8 cellular contexts compared by ENCODE assay signal in genomic region chr9:41654349-41654748, GRCh38.
A peak's percentile ranks its signal among the peaks of the same experiment; 100 is the strongest.
DNase-seq lines count a peak whose midpoint lies in the region; ATAC-seq and TF ChIP-seq lines count a peak whose summit lies in the region.
"Not testable (repeated sequence)": the region's sequence is repeated elsewhere in the genome, so short reads cannot be mapped to it uniquely, and the experiment has no call there.

No MANE protein-coding gene starts in this region.

- H3K4me1 Mint-ChIP-seq in T-helper 1 cell treated with Interleukin-12 subunit alpha and Interleukin-12 subunit beta and Interleukin-4 antibody, amounts not matched to agents 30 μg/mL and 1 μg/mL, for 36 hours (ENCODE audit: low read depth); activated naive CD8-positive, alpha-beta T cell treated with anti-CD3 and anti-CD28 coated beads, Interleukin-2, amount 10 ng/mL, durations not matched to agents 7 days and 5 days: not testable (repeated sequence)
- H3K4me1 Mint-ChIP-seq in naive thymus-derived CD4-positive, alpha-beta T cell = peaks cover 0 to 17% (median 10%) of the 10 kb centered on the region in 7 donors

- not testable (repeated sequence) for ATAC-seq in activated naive CD8-positive, alpha-beta T cell treated with anti-CD3 and anti-CD28 coated beads, Interleukin-2, amount 10 ng/mL, durations not matched to agents 7 days and 5 days (ENCODE audit: low read depth); naive thymus-derived CD4-positive, alpha-beta T cell

- TF ChIP-seq POLR2A in esophagus muscularis mucosa (IDR thresholded peaks at IDR 0.05; ENCODE audit: low read depth); prostate gland (IDR thresholded peaks at IDR 0.05): not testable (repeated sequence)

- not testable (repeated sequence) for H3K4me3 Mint-ChIP-seq in T-helper 1 cell treated with Interleukin-12 subunit alpha and Interleukin-12 subunit beta and Interleukin-4 antibody, amounts not matched to agents 30 μg/mL and 1 μg/mL, for 36 hours
- peak overlapping the region; percentile 7 for H3K4me3 Mint-ChIP-seq in activated naive CD8-positive, alpha-beta T cell treated with anti-CD3 and anti-CD28 coated beads, Interleukin-2, amount 10 ng/mL, durations not matched to agents 7 days and 5 days
- H3K4me3 Mint-ChIP-seq in naive thymus-derived CD4-positive, alpha-beta T cell = peak overlapping the region in 8 of 10 donors; percentile 12 to 71 (median 50)

- DNase-seq in ELF-1 (ENCODE audit: low read depth, low spot score) = peak; percentile 10
- not testable (repeated sequence) for DNase-seq in activated naive CD8-positive, alpha-beta T cell treated with anti-CD3 and anti-CD28 coated beads, Interleukin-2, amount 10 ng/mL, durations not matched to agents 7 days and 5 days; naive thymus-derived CD4-positive, alpha-beta T cell; prostate gland (ENCODE audit: low spot score)
- DNase-seq in esophagus muscularis mucosa (ENCODE audit: extremely low spot score) = peak; percentile 45
- peak; percentile 19 for DNase-seq in kidney glomerular epithelial cell (lab: John Stamatoyannopoulos, UW)

- 27% methylated on average over 11 of the region's 16 CpGs for WGBS in esophagus muscularis mucosa
- WGBS in prostate gland = 31% methylated on average over 16 of the region's 16 CpGs

- CTCF ChIA-PET in naive thymus-derived CD4-positive, alpha-beta T cell (lab: Charles Lee) = not testable (repeated sequence)

- H3K4me3 ChIP-seq in esophagus muscularis mucosa (peak overlapping the region; percentile 34 to 48 (median 42)), stomach smooth muscle (ENCODE audit: low read length in 2 of 2) (peak overlapping the region in 1 of 2 donors; percentile 60)
- not testable (repeated sequence) for H3K4me3 ChIP-seq in naive thymus-derived CD4-positive, alpha-beta T cell (ENCODE audit: low read length); prostate gland

- not testable (repeated sequence) for H3K9me3 Mint-ChIP-seq in T-helper 1 cell treated with Interleukin-12 subunit alpha and Interleukin-12 subunit beta and Interleukin-4 antibody, amounts not matched to agents 30 μg/mL and 1 μg/mL, for 36 hours; activated naive CD8-positive, alpha-beta T cell treated with anti-CD3 and anti-CD28 coated beads, Interleukin-2, amount 10 ng/mL, durations not matched to agents 7 days and 5 days; naive thymus-derived CD4-positive, alpha-beta T cell

- H3K36me3 Mint-ChIP-seq in T-helper 1 cell treated with Interleukin-12 subunit alpha and Interleukin-12 subunit beta and Interleukin-4 antibody, amounts not matched to agents 30 μg/mL and 1 μg/mL, for 36 hours (ENCODE audit: low read depth); activated naive CD8-positive, alpha-beta T cell treated with anti-CD3 and anti-CD28 coated beads, Interleukin-2, amount 10 ng/mL, durations not matched to agents 7 days and 5 days; naive thymus-derived CD4-positive, alpha-beta T cell: not testable (repeated sequence)

- peaks cover 11% of the 10 kb centered on the region for H3K27me3 Mint-ChIP-seq in T-helper 1 cell treated with Interleukin-12 subunit alpha and Interleukin-12 subunit beta and Interleukin-4 antibody, amounts not matched to agents 30 μg/mL and 1 μg/mL, for 36 hours (ENCODE audit: low read depth)
- H3K27me3 Mint-ChIP-seq in activated naive CD8-positive, alpha-beta T cell treated with anti-CD3 and anti-CD28 coated beads, Interleukin-2, amount 10 ng/mL, durations not matched to agents 7 days and 5 days = not testable (repeated sequence)
- H3K27me3 Mint-ChIP-seq in naive thymus-derived CD4-positive, alpha-beta T cell = peaks cover 0 to 21% (median 11%) of the 10 kb centered on the region in 5 donors

- not testable (repeated sequence) for TF ChIP-seq EP300 in esophagus muscularis mucosa (IDR thresholded peaks at IDR 0.05)

- H3K27ac ChIP-seq in esophagus muscularis mucosa (replicated peaks in 1 of 4) = peak overlapping the region; percentile 80 to 84 (median 82)
- H3K27ac ChIP-seq in naive thymus-derived CD4-positive, alpha-beta T cell (ENCODE audit: low read depth, low read length) = not testable (repeated sequence)
- peak overlapping the region; percentile 35 to 51 for H3K27ac ChIP-seq in prostate gland
- peak overlapping the region; percentile 62 for H3K27ac ChIP-seq in stomach smooth muscle (ENCODE audit: low read length)

- H3K9me3 ChIP-seq in esophagus muscularis mucosa; naive thymus-derived CD4-positive, alpha-beta T cell (ENCODE audit: control insufficient read depth in 2 of 3, low read length in 3 of 3); prostate gland; stomach smooth muscle (ENCODE audit: control insufficient read depth in 2 of 2, low read length in 2 of 2): not testable (repeated sequence)

- TF ChIP-seq CTCF in esophagus muscularis mucosa (IDR thresholded peaks at IDR 0.05); prostate gland (IDR thresholded peaks at IDR 0.05): not testable (repeated sequence)

- not testable (repeated sequence) for H3K27me3 ChIP-seq in esophagus muscularis mucosa; naive thymus-derived CD4-positive, alpha-beta T cell (ENCODE audit: control insufficient read depth in 2 of 2, insufficient read depth in 2 of 2, low read length in 2 of 2); prostate gland (replicated peaks; ENCODE audit: insufficient read depth); stomach smooth muscle (ENCODE audit: control insufficient read depth in 1 of 2, insufficient read depth in 2 of 2, low read length in 2 of 2)

- intact Hi-C loops in esophagus muscularis mucosa (cut with DNase I); naive thymus-derived CD4-positive, alpha-beta T cell (cut with micrococcal nuclease); prostate gland (cut with DNase I): not testable (repeated sequence)

- H3K36me3 ChIP-seq in esophagus muscularis mucosa; naive thymus-derived CD4-positive, alpha-beta T cell (ENCODE audit: control insufficient read depth in 2 of 3, insufficient read depth in 3 of 3, low read length in 3 of 3); prostate gland; stomach smooth muscle (ENCODE audit: control insufficient read depth in 2 of 2, insufficient read depth in 2 of 2, low read length in 2 of 2): not testable (repeated sequence)

- H3K9ac ChIP-seq in stomach smooth muscle (ENCODE audit: low read length in 2 of 2) = not testable (repeated sequence)

- H3K4me1 ChIP-seq in esophagus muscularis mucosa = peaks cover 0 to 14% (median 4%) of the 10 kb centered on the region in 4 donors
- H3K4me1 ChIP-seq in naive thymus-derived CD4-positive, alpha-beta T cell (ENCODE audit: control insufficient read depth in 2 of 2, insufficient read depth in 2 of 2, low read length in 2 of 2); prostate gland (replicated peaks); stomach smooth muscle (ENCODE audit: control insufficient read depth, insufficient read depth, low read length): not testable (repeated sequence)

- peak overlapping the region; percentile 71 for H3K27ac Mint-ChIP-seq in T-helper 1 cell treated with Interleukin-12 subunit alpha and Interleukin-12 subunit beta and Interleukin-4 antibody, amounts not matched to agents 30 μg/mL and 1 μg/mL, for 36 hours
- not testable (repeated sequence) for H3K27ac Mint-ChIP-seq in activated naive CD8-positive, alpha-beta T cell treated with anti-CD3 and anti-CD28 coated beads, Interleukin-2, amount 10 ng/mL, durations not matched to agents 7 days and 5 days
- H3K27ac Mint-ChIP-seq in naive thymus-derived CD4-positive, alpha-beta T cell = peak overlapping the region in 3 of 9 donors; percentile 29 to 72 (median 70)

- POLR2A ChIA-PET in activated naive CD8-positive, alpha-beta T cell treated with anti-CD3 and anti-CD28 coated beads, Interleukin-2, amount 10 ng/mL, durations not matched to agents 7 days and 5 days (lab: Charles Lee); naive thymus-derived CD4-positive, alpha-beta T cell (lab: Charles Lee): not testable (repeated sequence)
